Comparison of ENCODE assay signal across 8 cellular contexts in the genomic region with DNA sequence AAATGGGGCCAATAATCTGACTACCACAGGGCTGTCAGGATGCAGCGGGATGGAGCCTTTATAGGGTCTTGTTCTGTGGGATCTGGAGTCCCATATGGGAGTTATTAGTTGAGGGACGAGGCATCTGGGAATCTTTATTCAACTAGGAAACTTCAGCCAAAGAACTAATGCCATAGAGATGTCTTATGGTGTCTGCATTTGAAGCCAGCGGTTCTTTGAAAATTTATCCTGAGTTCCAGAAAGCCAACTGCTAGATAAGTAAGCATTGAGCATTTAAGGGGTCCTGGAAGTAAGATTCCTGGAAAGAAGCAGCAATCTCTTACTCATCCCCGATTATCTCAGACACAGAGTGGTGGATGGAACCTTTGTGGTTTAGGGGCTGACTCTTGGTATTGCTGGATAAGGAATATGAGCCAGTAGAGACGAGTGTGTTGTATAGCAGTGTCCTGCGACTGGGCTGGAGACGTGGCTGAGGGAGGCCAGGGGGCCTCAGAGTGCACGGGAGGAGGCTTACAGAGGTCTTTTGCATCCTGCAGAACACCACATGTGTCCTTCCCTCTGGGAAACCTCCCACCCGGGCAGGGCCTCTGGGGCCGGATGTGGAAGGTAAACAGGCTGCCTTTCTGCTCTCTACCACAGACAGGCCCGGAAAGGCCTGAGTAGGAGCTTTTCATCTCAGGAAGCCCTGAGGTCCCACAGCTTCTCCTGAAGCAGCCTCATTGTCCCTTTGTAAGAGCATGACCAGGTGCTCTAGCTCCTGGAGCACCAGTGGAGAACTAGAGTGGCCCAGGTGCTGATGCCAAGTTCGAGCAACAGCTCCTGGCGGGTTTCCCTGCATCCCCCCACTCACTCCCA. TPM values are rescaled to one million over a fixed set of nuclear protein-coding genes. Genes with fewer than 3 reads are reported as not detected.
DNase-seq lines count a peak whose midpoint lies in the region; ATAC-seq lines count a peak whose summit lies in the region.

No MANE protein-coding gene starts in this region.

- DNase-seq in HT1080 (ENCODE audit: low read depth) (peak; percentile 88), hepatic stellate cell (ENCODE audit: low spot score) (peak; percentile 59), substantia nigra (lab: John Stamatoyannopoulos, UW) (no peak), DMS153 (lab: John Stamatoyannopoulos, UW) (no peak), MG63 (no peak), NCI-H1105 (lab: John Stamatoyannopoulos, UW) (no peak)
- DNase-seq in activated T-helper 2 cell treated with anti-CD3 and anti-CD28 coated beads, Interferon-gamma antibody, Interleukin-2, Interleukin-4, amounts not matched to agents 10 μg/mL and 5 μg/mL and 100 μg/mL, durations not matched to agents 14 hours and 24 hours and 36 hours (ENCODE audit: low spot score) = no peak

- H3K27ac Mint-ChIP-seq in activated T-helper 2 cell treated with anti-CD3 and anti-CD28 coated beads, Interferon-gamma antibody, Interleukin-2, Interleukin-4, amounts not matched to agents 10 μg/mL and 5 μg/mL and 100 μg/mL, durations not matched to agents 14 hours and 24 hours and 36 hours = peak overlapping the region; percentile 52

- H3K27me3 Mint-ChIP-seq in activated T-helper 2 cell treated with anti-CD3 and anti-CD28 coated beads, Interferon-gamma antibody, Interleukin-2, Interleukin-4, amounts not matched to agents 10 μg/mL and 5 μg/mL and 100 μg/mL, durations not matched to agents 14 hours and 24 hours and 36 hours (ENCODE audit: low read depth) = no peaks in the 10 kb centered on the region

- H3K4me3 ChIP-seq in MG63 = no peak overlapping the region

- H3K9me3 Mint-ChIP-seq in activated T-helper 2 cell treated with anti-CD3 and anti-CD28 coated beads, Interferon-gamma antibody, Interleukin-2, Interleukin-4, amounts not matched to agents 10 μg/mL and 5 μg/mL and 100 μg/mL, durations not matched to agents 14 hours and 24 hours and 36 hours = no peaks in the 10 kb centered on the region

- H3K4me1 Mint-ChIP-seq in activated T-helper 2 cell treated with anti-CD3 and anti-CD28 coated beads, Interferon-gamma antibody, Interleukin-2, Interleukin-4, amounts not matched to agents 10 μg/mL and 5 μg/mL and 100 μg/mL, durations not matched to agents 14 hours and 24 hours and 36 hours (ENCODE audit: low read depth) = peaks cover 67% of the 10 kb centered on the region

- H3K36me3 Mint-ChIP-seq in activated T-helper 2 cell treated with anti-CD3 and anti-CD28 coated beads, Interferon-gamma antibody, Interleukin-2, Interleukin-4, amounts not matched to agents 10 μg/mL and 5 μg/mL and 100 μg/mL, durations not matched to agents 14 hours and 24 hours and 36 hours (ENCODE audit: low read depth) = peaks cover 29% of the 10 kb centered on the region

- intact Hi-C loops in activated T-helper 2 cell treated with anti-CD3 and anti-CD28 coated beads, Interferon-gamma antibody, Interleukin-2, Interleukin-4, amounts not matched to agents 10 μg/mL and 5 μg/mL and 100 μg/mL, durations not matched to agents 14 hours and 24 hours and 36 hours (cut with micrococcal nuclease) = no loop called here

- no peak for ATAC-seq in HG03045 (IDR thresholded peaks at IDR 0.05; ENCODE audit: unreplicated experiment)

- no peaks in the 10 kb centered on the region for H3K27me3 ChIP-seq in MG63

- no peaks in the 10 kb centered on the region for H3K9me3 ChIP-seq in MG63

- H3K27ac ChIP-seq in substantia nigra (ENCODE audit: low read depth, low read length, poor library complexity, severe bottlenecking) = peak overlapping the region; percentile 27

- no peak overlapping the region for H3K4me3 Mint-ChIP-seq in activated T-helper 2 cell treated with anti-CD3 and anti-CD28 coated beads, Interferon-gamma antibody, Interleukin-2, Interleukin-4, amounts not matched to agents 10 μg/mL and 5 μg/mL and 100 μg/mL, durations not matched to agents 14 hours and 24 hours and 36 hours (ENCODE audit: low read depth)

- peaks cover 86% of the 10 kb centered on the region for H3K36me3 ChIP-seq in MG63

RNA-seq across cellular contexts. Expression of gene ACTN4, which starts 28.8 kb away (rescaled TPM):
- 446 and 615 TPM in 2 replicates for total RNA-seq in HT1080 (2014; rRNA removed; shearing (Covaris generic))
- polyA plus RNA-seq in HT1080 (2015; cell fraction: cytosol; rRNA removed) = 417 and 451 TPM in 2 replicates
- 2,693 and 2,910 TPM in 2 replicates for polyA plus RNA-seq in HT1080 (2015; cell fraction: nucleus; rRNA removed)
- 329 and 334 TPM in 2 replicates for total RNA-seq in activated T-helper 2 cell treated with anti-CD3 and anti-CD28 coated beads, Interferon-gamma antibody, Interleukin-2, Interleukin-4, amounts not matched to agents 10 μg/mL and 5 μg/mL and 100 μg/mL, durations not matched to agents 14 hours and 24 hours and 36 hours
- total RNA-seq in MG63 (2014; rRNA removed; shearing (Covaris generic); ENCODE audit: low replicate concordance) = 476 and 621 TPM in 2 replicates

RNA-seq across cellular contexts. Expression of gene EIF3K, which starts 57.3 kb away (rescaled TPM):
- total RNA-seq in HT1080 (2014; rRNA removed; shearing (Covaris generic)) = 564 and 651 TPM in 2 replicates
- 559 and 698 TPM in 2 replicates for polyA plus RNA-seq in HT1080 (2015; cell fraction: cytosol; rRNA removed)
- 308 and 347 TPM in 2 replicates for polyA plus RNA-seq in HT1080 (2015; cell fraction: nucleus; rRNA removed)
- total RNA-seq in activated T-helper 2 cell treated with anti-CD3 and anti-CD28 coated beads, Interferon-gamma antibody, Interleukin-2, Interleukin-4, amounts not matched to agents 10 μg/mL and 5 μg/mL and 100 μg/mL, durations not matched to agents 14 hours and 24 hours and 36 hours = 285 and 287 TPM in 2 replicates
- total RNA-seq in MG63 (2014; rRNA removed; shearing (Covaris generic); ENCODE audit: low replicate concordance) = 252 and 669 TPM in 2 replicates

RNA-seq across cellular contexts. Expression of gene MAP4K1, which starts 58.5 kb away (rescaled TPM):
- total RNA-seq in HT1080 (2014; rRNA removed; shearing (Covaris generic)) = 0.20 and 0.24 TPM in 2 replicates
- polyA plus RNA-seq in HT1080 (2015; cell fraction: cytosol; rRNA removed) = 0.10 and 0.44 TPM in 2 replicates
- polyA plus RNA-seq in HT1080 (2015; cell fraction: nucleus; rRNA removed) = 0.24 and 0.68 TPM in 2 replicates
- 181 and 187 TPM in 2 replicates for total RNA-seq in activated T-helper 2 cell treated with anti-CD3 and anti-CD28 coated beads, Interferon-gamma antibody, Interleukin-2, Interleukin-4, amounts not matched to agents 10 μg/mL and 5 μg/mL and 100 μg/mL, durations not matched to agents 14 hours and 24 hours and 36 hours
- 0.30 TPM in 1 of 2 replicates, not detected in the other for total RNA-seq in MG63 (2014; rRNA removed; shearing (Covaris generic); ENCODE audit: low replicate concordance)

Comparison
In these comparisons a context has a peak if more than half of its experiments do, and no peak if none do; other contexts are left out.
1. DNase-seq: peak in HT1080 (single experiment) and hepatic stellate cell (single experiment); none in activated T-helper 2 cell treated with anti-CD3 and anti-CD28 coated beads, Interferon-gamma antibody, Interleukin-2, Interleukin-4, amounts not matched to agents 10 μg/mL and 5 μg/mL and 100 μg/mL, durations not matched to agents 14 hours and 24 hours and 36 hours (single experiment), substantia nigra (0 of 49), DMS153 (single experiment), MG63 (single experiment) and NCI-H1105 (single experiment).
2. RNA of gene MAP4K1, which starts 58.5 kb away (total RNA-seq): 181 to 187 TPM in activated T-helper 2 cell treated with anti-CD3 and anti-CD28 coated beads, Interferon-gamma antibody, Interleukin-2, Interleukin-4, amounts not matched to agents 10 μg/mL and 5 μg/mL and 100 μg/mL, durations not matched to agents 14 hours and 24 hours and 36 hours; 0.20 to 0.24 TPM in HT1080 and 0.30 TPM in MG63; every median in the first group is over 100 times any median in the second.